ENCODE assay signal across 25 cellular contexts in genomic region chr6:128474481-128474880, GRCh38. TPM values are rescaled to one million over a fixed set of nuclear protein-coding genes. Genes with fewer than 3 reads are reported as not detected.
DNase-seq lines count a peak whose midpoint lies in the region; FAIRE-seq and TF ChIP-seq lines count a peak whose summit lies in the region.
"Had no signal": no experiment of that assay in that cellular context is flagged by ENCODE, and none has a peak within 500 bp of the region (broad histone marks: within the 10 kb centered on the region; RNA-seq: fewer than 3 reads in every experiment).

No MANE protein-coding gene starts in this region.

- H3K9me2 ChIP-seq in GM23248 (ENCODE audit: insufficient read depth): no peaks in the 10 kb centered on the region
- no peaks in the 10 kb centered on the region for H3K9me2 ChIP-seq in SK-N-SH

- H3K27me3 Mint-ChIP-seq in neural progenitor cell (ENCODE audit: insufficient read depth, low read depth): no peaks in the 10 kb centered on the region
- H3K27me3 Mint-ChIP-seq: activated naive CD8-positive, alpha-beta T cell; T-helper 17 cell had no signal

- no peaks in the 10 kb centered on the region for H3K36me3 Mint-ChIP-seq in neural progenitor cell

- TF ChIP-seq CTCF in SK-N-SH (IDR thresholded peaks at IDR 0.05) (no peak), epithelial cell of esophagus (IDR thresholded peaks at IDR 0.05; ENCODE audit: insufficient read depth, low read depth, low read length, missing control alignments) (no peak), neural progenitor cell (IDR thresholded peaks at IDR 0.05) (no peak), tibial artery (IDR thresholded peaks at IDR 0.05) (no peak)

- H2AFZ ChIP-seq in GM23248 (no peak overlapping the region), SK-N-SH (ENCODE audit: low read depth) (no peak overlapping the region), neural progenitor cell (replicated peaks) (no peak overlapping the region)

- no peak for FAIRE-seq in GM19239 (lab: Jason Lieb, UNC)
- FAIRE-seq: GM12878 had no signal

- H3F3A ChIP-seq in GM23248 (ENCODE audit: insufficient read depth) (peaks cover 11% of the 10 kb centered on the region), SK-N-SH (replicated peaks; ENCODE audit: insufficient read depth) (peaks cover 5% of the 10 kb centered on the region), neural progenitor cell (ENCODE audit: low read depth) (no peaks in the 10 kb centered on the region)

- POLR2A ChIA-PET in SK-N-SH (lab: Yijun Ruan, JAX): no interaction called here

- H3K9me3 ChIP-seq in GM23248 (ENCODE audit: low read depth) (no peaks in the 10 kb centered on the region), SK-N-SH (no peaks in the 10 kb centered on the region), neural progenitor cell (ENCODE audit: low read depth) (no peaks in the 10 kb centered on the region), tibial artery (no peaks in the 10 kb centered on the region)
- H3K9me3 ChIP-seq: heart right ventricle, prostate gland, sigmoid colon, suprapubic skin had no signal

- peaks cover 41% of the 10 kb centered on the region for H3K79me2 ChIP-seq in GM23248 (ENCODE audit: insufficient read depth)
- peaks cover 46% of the 10 kb centered on the region for H3K79me2 ChIP-seq in SK-N-SH (ENCODE audit: insufficient read depth)
- peaks cover 51% of the 10 kb centered on the region for H3K79me2 ChIP-seq in neural progenitor cell (ENCODE audit: low read depth)

- no peak for TF ChIP-seq RAD21 in SK-N-SH (IDR thresholded peaks at IDR 0.05; ENCODE audit: low read length)

- H3K27me3 ChIP-seq in GM23248 (replicated peaks; ENCODE audit: insufficient read depth) (no peaks in the 10 kb centered on the region), SK-N-SH (ENCODE audit: insufficient read depth) (no peaks in the 10 kb centered on the region), neural progenitor cell (no peaks in the 10 kb centered on the region), tibial artery (no peaks in the 10 kb centered on the region)
- H3K27me3 ChIP-seq: heart right ventricle, sigmoid colon, suprapubic skin had no signal

- peaks cover 35% of the 10 kb centered on the region for H3K4me1 ChIP-seq in GM23248 (ENCODE audit: insufficient read depth)
- peaks cover 0 to 21% of the 10 kb centered on the region in 2 experiments; a peak in 3 of 4 replicates for H3K4me1 ChIP-seq in SK-N-SH (ENCODE audit: control insufficient read depth in 1 of 2, insufficient read depth in 2 of 2, low read depth in 1 of 2, low read length in 1 of 2)
- peaks cover 5% of the 10 kb centered on the region for H3K4me1 ChIP-seq in neural progenitor cell
- peaks cover 0 to 16% (median 7%) of the 10 kb centered on the region in 4 donors for H3K4me1 ChIP-seq in tibial artery
- H3K4me1 ChIP-seq: prostate gland had no signal

- no peaks in the 10 kb centered on the region for H4K20me1 ChIP-seq in GM23248 (ENCODE audit: insufficient read depth)
- H4K20me1 ChIP-seq in SK-N-SH (ENCODE audit: insufficient read depth): no peaks in the 10 kb centered on the region; the same call in 1 of the 2 replicates
- H4K20me1 ChIP-seq in neural progenitor cell (ENCODE audit: low read depth): no peaks in the 10 kb centered on the region

- no peak for TF ChIP-seq EP300 in SK-N-SH (IDR thresholded peaks at IDR 0.05; ENCODE audit: borderline replicate concordance in 1 of 2, low read depth in 1 of 2, low read length in 1 of 2)

- peak overlapping the region; percentile 1; the same call in 1 of the 2 replicates for H3K4me3 ChIP-seq in GM23248
- H3K4me3 ChIP-seq in SK-N-SH (ENCODE audit: low read depth in 2 of 2, low read length in 1 of 2): no peak overlapping the region
- no peak overlapping the region for H3K4me3 ChIP-seq in epithelial cell of esophagus (ENCODE audit: low read length)
- no peak overlapping the region for H3K4me3 ChIP-seq in neural progenitor cell
- no peak overlapping the region for H3K4me3 ChIP-seq in tibial artery
- H3K4me3 ChIP-seq: GM12878, heart right ventricle, prostate gland, sigmoid colon, suprapubic skin had no signal

- no peaks in the 10 kb centered on the region for H3K36me3 ChIP-seq in GM23248 (ENCODE audit: low read depth)
- no peaks in the 10 kb centered on the region for H3K36me3 ChIP-seq in SK-N-SH (replicated peaks in 1 of 2; ENCODE audit: control insufficient read depth in 1 of 2, insufficient read depth in 2 of 2, low read length in 1 of 2)
- no peaks in the 10 kb centered on the region for H3K36me3 ChIP-seq in neural progenitor cell
- H3K36me3 ChIP-seq in tibial artery: no peaks in the 10 kb centered on the region
- H3K36me3 ChIP-seq: heart right ventricle, prostate gland, sigmoid colon, suprapubic skin had no signal

- H3K4me1 Mint-ChIP-seq in neural progenitor cell: no peaks in the 10 kb centered on the region

- peak overlapping the region; percentile 78 for H3K4me2 ChIP-seq in GM23248 (ENCODE audit: unreplicated experiment)
- peak overlapping the region; percentile 9; the same call in 1 of the 2 replicates for H3K4me2 ChIP-seq in SK-N-SH
- no peak overlapping the region for H3K4me2 ChIP-seq in neural progenitor cell

- whole genome bisulfite sequencing in GM23248 (ENCODE audit: low coverage in 1 of 2, low lambda C conversion rate in 2 of 2, missing lambda C conversion rate in 2 of 2), 2 experiments: 93 to 94% methylated on average over 1 of the region's 1 CpG
- WGBS in SK-N-SH (ENCODE audit: low lambda C conversion rate): 95% methylated on average over 1 of the region's 1 CpG

- H3K27ac Mint-ChIP-seq in neural progenitor cell: no peak overlapping the region
- H3K27ac Mint-ChIP-seq: activated CD8-positive, alpha-beta T cell treated with anti-CD3 and anti-CD28 coated beads, Interleukin-2, amount 10 ng/mL, durations not matched to agents 7 days and 5 days; activated naive CD8-positive, alpha-beta T cell; T-helper 17 cell had no signal

- H3K27ac ChIP-seq in GM23248 (0 out of 2 replicates have a peak overlapping the region, but pooled peaks have one; percentile 19), SK-N-SH (ENCODE audit: low read depth in 2 of 2, low read length in 1 of 2) (0 out of 4 replicates have a peak overlapping the region, but pooled peaks of 1 of the 2 experiments have one; percentile 11), neural progenitor cell (no peak overlapping the region), tibial artery (no peak overlapping the region)
- H3K27ac ChIP-seq: C4-2B, heart right ventricle, prostate gland, sigmoid colon, suprapubic skin had no signal

- intact Hi-C loops in tibial artery (cut with DNase I; ENCODE audit: low total_unique reads): no loop called here

- in situ Hi-C loops in GM23248 (cut with MboI): no loop called here

- CTCF ChIA-PET in SK-N-SH (lab: Yijun Ruan, JAX): no interaction called here

- H3K4me3 Mint-ChIP-seq in neural progenitor cell: no peak overlapping the region
- H3K4me3 Mint-ChIP-seq: activated CD8-positive, alpha-beta T cell treated with anti-CD3 and anti-CD28 coated beads, Interleukin-2, amount 10 ng/mL, durations not matched to agents 7 days and 5 days; activated naive CD8-positive, alpha-beta T cell; T-helper 17 cell had no signal

- no peaks in the 10 kb centered on the region for H3K9me3 Mint-ChIP-seq in neural progenitor cell

- DNase-seq in GM23248 (peak; percentile 50), SK-N-SH (no peak), epithelial cell of esophagus (ENCODE audit: low read depth) (peak; percentile 46), neural progenitor cell (ENCODE audit: low spot score) (no peak), tibial artery (no peak), GM19239 (ENCODE audit: insufficient read length, low spot score) (no peak), NCI-H2081 treated with DMSO at 0.1 percent for 48 hours (lab: John Stamatoyannopoulos, UW) (no peak)
- no peak for DNase-seq in stimulated activated CD4-positive, alpha-beta T cell treated with anti-CD3 and anti-CD28 coated beads, Interleukin-2, amount 100 ng/mL, for 48 hours
- DNase-seq: activated CD4-positive, alpha-beta T cell treated with anti-CD3 and anti-CD28 coated beads for 1 hour; activated CD8-positive, alpha-beta T cell treated with anti-CD3 and anti-CD28 coated beads, Interleukin-2, amount 10 ng/mL, durations not matched to agents 7 days and 5 days; foreskin melanocyte; heart right ventricle; left cardiac atrium; NCI-H1048; NCI-H1694 treated with DMSO at 0.1 percent for 48 hours; NCI-H2171 treated with DMSO at 0.1 percent for 48 hours; NCI-H524 treated with DMSO at 0.1 percent for 48 hours; sigmoid colon; stimulated activated naive CD4-positive, alpha-beta T cell; T-helper 17 cell had no signal

- H3K9ac ChIP-seq in GM23248: no peak overlapping the region
- H3K9ac ChIP-seq in SK-N-SH: no peak overlapping the region
- H3K9ac ChIP-seq in neural progenitor cell: peak overlapping the region; percentile 28

TF ChIP-seq in SK-N-SH, 30 proteins besides CTCF, POLR2A, EP300 and RAD21 (continues in another document):
- TF ChIP-seq, protein P1, sequence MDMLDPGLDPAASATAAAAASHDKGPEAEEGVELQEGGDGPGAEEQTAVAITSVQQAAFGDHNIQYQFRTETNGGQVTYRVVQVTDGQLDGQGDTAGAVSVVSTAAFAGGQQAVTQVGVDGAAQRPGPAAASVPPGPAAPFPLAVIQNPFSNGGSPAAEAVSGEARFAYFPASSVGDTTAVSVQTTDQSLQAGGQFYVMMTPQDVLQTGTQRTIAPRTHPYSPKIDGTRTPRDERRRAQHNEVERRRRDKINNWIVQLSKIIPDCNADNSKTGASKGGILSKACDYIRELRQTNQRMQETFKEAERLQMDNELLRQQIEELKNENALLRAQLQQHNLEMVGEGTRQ (IDR thresholded peaks at IDR 0.05; ENCODE audit: borderline replicate concordance, low read depth, low read length): no peak
- TF ChIP-seq GABPA (IDR thresholded peaks at IDR 0.05; ENCODE audit: low read depth) (no peak), TEAD4 (IDR thresholded peaks at IDR 0.05; ENCODE audit: borderline replicate concordance, insufficient read depth) (no peak), ELF1 (IDR thresholded peaks at IDR 0.05) (no peak), NRF1 (IDR thresholded peaks at IDR 0.05; ENCODE audit: low read depth, low read length) (no peak), SMC3 (IDR thresholded peaks at IDR 0.05; ENCODE audit: low read depth, low read length) (no peak)
- TF ChIP-seq, protein P2, sequence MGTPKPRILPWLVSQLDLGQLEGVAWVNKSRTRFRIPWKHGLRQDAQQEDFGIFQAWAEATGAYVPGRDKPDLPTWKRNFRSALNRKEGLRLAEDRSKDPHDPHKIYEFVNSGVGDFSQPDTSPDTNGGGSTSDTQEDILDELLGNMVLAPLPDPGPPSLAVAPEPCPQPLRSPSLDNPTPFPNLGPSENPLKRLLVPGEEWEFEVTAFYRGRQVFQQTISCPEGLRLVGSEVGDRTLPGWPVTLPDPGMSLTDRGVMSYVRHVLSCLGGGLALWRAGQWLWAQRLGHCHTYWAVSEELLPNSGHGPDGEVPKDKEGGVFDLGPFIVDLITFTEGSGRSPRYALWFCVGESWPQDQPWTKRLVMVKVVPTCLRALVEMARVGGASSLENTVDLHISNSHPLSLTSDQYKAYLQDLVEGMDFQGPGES (IDR thresholded peaks at IDR 0.05; ENCODE audit: low read depth, low read length): no peak

RNA-seq across cellular contexts. Expression of gene PTPRK, which starts 45.9 kb away (rescaled TPM):
- 23.1 and 34.5 TPM in 2 replicates for total RNA-seq in GM23248 (2014; rRNA removed; shearing (Covaris generic))
- polyA plus RNA-seq in GM23248 (2016; fragmentation: Nextera tagmentation; extraction: Ambion mirVana) (22.3 and 24.6 TPM in 2 replicates), SK-N-SH (2012; rRNA removed) (8.0 and 9.5 TPM in 2 replicates)
- 12.3 and 14.5 TPM in 2 replicates for polyA plus RNA-seq in SK-N-SH (2012; cell fraction: cytosol; rRNA removed)
- polyA plus RNA-seq in SK-N-SH (2012; cell fraction: nucleus; rRNA removed): 8.9 and 10.3 TPM in 2 replicates
- 30.9 and 35.0 TPM in 2 replicates for total RNA-seq in neural progenitor cell (ENCODE audit: low replicate concordance)

Comparison
In these comparisons a context has a peak if more than half of its experiments do, and no peak if none do; other contexts are left out.
1. DNase-seq: peak in GM23248 (single experiment) and epithelial cell of esophagus (single experiment); none in SK-N-SH (single experiment), neural progenitor cell (single experiment), stimulated activated CD4-positive, alpha-beta T cell treated with anti-CD3 and anti-CD28 coated beads, Interleukin-2, amount 100 ng/mL, for 48 hours (0 of 2), tibial artery (0 of 2), GM19239 (single experiment) and NCI-H2081 treated with DMSO at 0.1 percent for 48 hours (single experiment).